Comparison of ENCODE assay signal across 1 cellular context in the genomic region with DNA sequence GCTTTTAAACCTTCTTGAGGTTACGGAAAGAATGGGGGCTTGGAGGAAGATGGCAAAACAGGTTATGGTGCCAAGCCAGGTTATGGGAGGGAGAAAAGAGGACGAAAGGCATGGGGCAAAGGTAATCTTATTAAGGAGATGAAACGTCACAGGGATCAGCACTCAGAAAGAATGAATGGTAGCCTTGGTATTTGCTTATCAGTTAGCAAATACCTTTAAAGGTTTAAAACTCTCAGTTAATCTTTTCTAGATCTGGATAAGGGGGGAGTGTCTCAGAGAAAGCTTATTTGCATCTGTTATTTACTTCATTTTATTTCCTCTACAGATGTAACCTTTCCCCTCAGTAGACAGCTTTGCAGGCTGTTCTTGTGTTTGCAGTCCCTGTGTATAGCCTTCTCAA.
TF ChIP-seq lines count a peak whose summit lies in the region.

No MANE protein-coding gene starts in this region.

TF ChIP-seq in GM23338, 12 proteins besides CTCF, POLR2A, EP300 and RAD21 (continued from another document):
- TF ChIP-seq NANOG (IDR thresholded peaks at IDR 0.05; ENCODE audit: borderline replicate concordance) (no peak), EZH2 (IDR thresholded peaks at IDR 0.05; ENCODE audit: low read depth, unreplicated experiment) (no peak), ZNF331 (CRISPR knock-in tag; IDR thresholded peaks at IDR 0.05; ENCODE audit: low read depth) (no peak), JUNB (IDR thresholded peaks at IDR 0.05; ENCODE audit: unreplicated experiment) (no peak), EZH2phosphoT487 (IDR thresholded peaks at IDR 0.05; ENCODE audit: unreplicated experiment) (no peak), STAT1 (IDR thresholded peaks at IDR 0.05; ENCODE audit: unreplicated experiment) (no peak), CREB1 (CRISPR knock-in tag; IDR thresholded peaks at IDR 0.05; ENCODE audit: low read depth) (no peak), ZNF114 (CRISPR knock-in tag; IDR thresholded peaks at IDR 0.05) (no peak)
- TF ChIP-seq, protein P1, sequence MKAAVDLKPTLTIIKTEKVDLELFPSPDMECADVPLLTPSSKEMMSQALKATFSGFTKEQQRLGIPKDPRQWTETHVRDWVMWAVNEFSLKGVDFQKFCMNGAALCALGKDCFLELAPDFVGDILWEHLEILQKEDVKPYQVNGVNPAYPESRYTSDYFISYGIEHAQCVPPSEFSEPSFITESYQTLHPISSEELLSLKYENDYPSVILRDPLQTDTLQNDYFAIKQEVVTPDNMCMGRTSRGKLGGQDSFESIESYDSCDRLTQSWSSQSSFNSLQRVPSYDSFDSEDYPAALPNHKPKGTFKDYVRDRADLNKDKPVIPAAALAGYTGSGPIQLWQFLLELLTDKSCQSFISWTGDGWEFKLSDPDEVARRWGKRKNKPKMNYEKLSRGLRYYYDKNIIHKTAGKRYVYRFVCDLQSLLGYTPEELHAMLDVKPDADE (IDR thresholded peaks at IDR 0.05) = no peak
- TF ChIP-seq, protein P2, sequence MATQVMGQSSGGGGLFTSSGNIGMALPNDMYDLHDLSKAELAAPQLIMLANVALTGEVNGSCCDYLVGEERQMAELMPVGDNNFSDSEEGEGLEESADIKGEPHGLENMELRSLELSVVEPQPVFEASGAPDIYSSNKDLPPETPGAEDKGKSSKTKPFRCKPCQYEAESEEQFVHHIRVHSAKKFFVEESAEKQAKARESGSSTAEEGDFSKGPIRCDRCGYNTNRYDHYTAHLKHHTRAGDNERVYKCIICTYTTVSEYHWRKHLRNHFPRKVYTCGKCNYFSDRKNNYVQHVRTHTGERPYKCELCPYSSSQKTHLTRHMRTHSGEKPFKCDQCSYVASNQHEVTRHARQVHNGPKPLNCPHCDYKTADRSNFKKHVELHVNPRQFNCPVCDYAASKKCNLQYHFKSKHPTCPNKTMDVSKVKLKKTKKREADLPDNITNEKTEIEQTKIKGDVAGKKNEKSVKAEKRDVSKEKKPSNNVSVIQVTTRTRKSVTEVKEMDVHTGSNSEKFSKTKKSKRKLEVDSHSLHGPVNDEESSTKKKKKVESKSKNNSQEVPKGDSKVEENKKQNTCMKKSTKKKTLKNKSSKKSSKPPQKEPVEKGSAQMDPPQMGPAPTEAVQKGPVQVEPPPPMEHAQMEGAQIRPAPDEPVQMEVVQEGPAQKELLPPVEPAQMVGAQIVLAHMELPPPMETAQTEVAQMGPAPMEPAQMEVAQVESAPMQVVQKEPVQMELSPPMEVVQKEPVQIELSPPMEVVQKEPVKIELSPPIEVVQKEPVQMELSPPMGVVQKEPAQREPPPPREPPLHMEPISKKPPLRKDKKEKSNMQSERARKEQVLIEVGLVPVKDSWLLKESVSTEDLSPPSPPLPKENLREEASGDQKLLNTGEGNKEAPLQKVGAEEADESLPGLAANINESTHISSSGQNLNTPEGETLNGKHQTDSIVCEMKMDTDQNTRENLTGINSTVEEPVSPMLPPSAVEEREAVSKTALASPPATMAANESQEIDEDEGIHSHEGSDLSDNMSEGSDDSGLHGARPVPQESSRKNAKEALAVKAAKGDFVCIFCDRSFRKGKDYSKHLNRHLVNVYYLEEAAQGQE (IDR thresholded peaks at IDR 0.05; ENCODE audit: unreplicated experiment) = no peak
